Comparison of ENCODE assay signal across 9 cellular contexts in genomic region chrX:131741103-131741581, GRCh38.
A peak's percentile ranks its signal among the peaks of the same experiment; 100 is the strongest.
DNase-seq lines count a peak whose midpoint lies in the region; ATAC-seq and TF ChIP-seq lines count a peak whose summit lies in the region.
"Had no signal": no experiment of that assay in that cellular context is flagged by ENCODE, and none has a peak within 500 bp of the region (broad histone marks: within the 10 kb centered on the region; RNA-seq: fewer than 3 reads in every experiment).

No MANE protein-coding gene starts in this region.

- DNase-seq in midbrain (lab: John Stamatoyannopoulos, UW) (peak; percentile 89), SHP77 treated with DMSO at 0.1 percent for 48 hours (lab: John Stamatoyannopoulos, UW) (no peak), hepatocyte (ENCODE audit: low spot score) (no peak)

- peaks cover 0 to 13% (median 6%) of the 10 kb centered on the region in 11 experiments; a peak in 7 of 22 replicates for H3K27me3 ChIP-seq in BLaER1 treated with 17β-estradiol and CSF1 and Interleukin-3, amounts not matched to agents 10 nM and 100 nM
- H3K27me3 ChIP-seq in hepatocyte = no peaks in the 10 kb centered on the region
- H3K27me3 ChIP-seq: heart left ventricle had no signal

- peak overlapping the region; percentile 67 to 96 (median 86); a peak in 21 of 22 replicates for H3K27ac ChIP-seq in BLaER1 treated with 17β-estradiol and CSF1 and Interleukin-3, amounts not matched to agents 10 nM and 100 nM
- no peak overlapping the region for H3K27ac ChIP-seq in hepatocyte

- no peaks in the 10 kb centered on the region for H3K79me2 ChIP-seq in hepatocyte

- H2AFZ ChIP-seq in hepatocyte = no peak overlapping the region

- H4K20me1 ChIP-seq in BLaER1 treated with 17β-estradiol and CSF1 and Interleukin-3, amounts not matched to agents 10 nM and 100 nM = no peaks in the 10 kb centered on the region
- no peaks in the 10 kb centered on the region for H4K20me1 ChIP-seq in hepatocyte (ENCODE audit: insufficient read depth, poor library complexity, severe bottlenecking)

- peak; percentile 55 for ATAC-seq in GM21576 (IDR thresholded peaks at IDR 0.05; ENCODE audit: unreplicated experiment)
- no peak for ATAC-seq in HG03175 (IDR thresholded peaks at IDR 0.05; ENCODE audit: unreplicated experiment)
- no peak for ATAC-seq in HG02642 (IDR thresholded peaks at IDR 0.05; ENCODE audit: poor library complexity, unreplicated experiment)

- H3K4me1 ChIP-seq in BLaER1 treated with 17β-estradiol and CSF1 and Interleukin-3, amounts not matched to agents 10 nM and 100 nM = peaks cover 0 to 9% (median 0%) of the 10 kb centered on the region in 10 experiments; a peak in 3 of 20 replicates
- H3K4me1 ChIP-seq in hepatocyte (ENCODE audit: insufficient read depth) = no peaks in the 10 kb centered on the region

- peaks cover 37 to 63% (median 48%) of the 10 kb centered on the region in 11 experiments for H3K9me3 ChIP-seq in BLaER1 treated with 17β-estradiol and CSF1 and Interleukin-3, amounts not matched to agents 10 nM and 100 nM (replicated peaks in 1 of 11)
- no peaks in the 10 kb centered on the region for H3K9me3 ChIP-seq in hepatocyte (ENCODE audit: low read depth)

- peak overlapping the region; percentile 50 to 74 (median 62) for H3K4me3 ChIP-seq in BLaER1 treated with 17β-estradiol and CSF1 and Interleukin-3, amounts not matched to agents 10 nM and 100 nM
- H3K4me3 ChIP-seq in WI38 (ENCODE audit: low read depth, low read length) = peak overlapping the region; percentile 53
- H3K4me3 ChIP-seq in hepatocyte = no peak overlapping the region

- no peaks in the 10 kb centered on the region for H3K9me2 ChIP-seq in hepatocyte (replicated peaks; ENCODE audit: insufficient read depth)

- peak; percentile 3; the same call in 1 of the 2 replicates for TF ChIP-seq CTCF in WI38 (IDR thresholded peaks at IDR 0.05; ENCODE audit: low read depth, low read length)
- TF ChIP-seq CTCF in hepatocyte (IDR thresholded peaks at IDR 0.05; ENCODE audit: poor library complexity) = no peak

- peak overlapping the region; percentile 37 to 80 (median 66) for H3K4me2 ChIP-seq in BLaER1 treated with 17β-estradiol and CSF1 and Interleukin-3, amounts not matched to agents 10 nM and 100 nM
- H3K4me2 ChIP-seq in hepatocyte = no peak overlapping the region

- H3K9ac ChIP-seq in BLaER1 treated with 17β-estradiol and CSF1 and Interleukin-3, amounts not matched to agents 10 nM and 100 nM = peak overlapping the region; percentile 75 to 89 (median 81)

- WGBS in hepatocyte (ENCODE audit: low lambda C conversion rate, missing lambda C conversion rate) = 85% methylated on average over 12 of the region's 12 CpGs

- peaks cover 19 to 87% (median 76%) of the 10 kb centered on the region in 11 experiments for H3K36me3 ChIP-seq in BLaER1 treated with 17β-estradiol and CSF1 and Interleukin-3, amounts not matched to agents 10 nM and 100 nM
- no peaks in the 10 kb centered on the region for H3K36me3 ChIP-seq in hepatocyte (replicated peaks; ENCODE audit: insufficient read depth, low read depth)
- H3K36me3 ChIP-seq: heart left ventricle had no signal
